ENCODE assay signal across 15 cellular contexts in genomic region chr9:106622148-106622547, GRCh38.
DNase-seq lines count a peak whose midpoint lies in the region; ATAC-seq and TF ChIP-seq lines count a peak whose summit lies in the region.
"Had no signal": no experiment of that assay in that cellular context is flagged by ENCODE, and none has a peak within 500 bp of the region (broad histone marks: within the 10 kb centered on the region; RNA-seq: fewer than 3 reads in every experiment).

No MANE protein-coding gene starts in this region.

- POLR2A ChIA-PET in PC-9 (lab: Charles Lee; ENCODE audit: unreplicated experiment), result interaction anchor here (0.7 kb wide), 1 partner anchor 692 kb away, joined by 3 read pairs; no protein-coding TSS in a partner anchor

- H3K4me2 ChIP-seq in trophoblast cell (ENCODE audit: low read length), result no peak overlapping the region
- no peak overlapping the region for H3K4me2 ChIP-seq in PC-9

- H2AK5ac ChIP-seq in trophoblast cell (ENCODE audit: low read length), result no peak overlapping the region

- H3F3A ChIP-seq in PC-9 (ENCODE audit: insufficient read depth, low read depth), result no peaks in the 10 kb centered on the region

- no peak overlapping the region for H3K14ac ChIP-seq in trophoblast cell (ENCODE audit: low read length)

- CTCF ChIA-PET in PC-9 (lab: Charles Lee), result no interaction called here

- TF ChIP-seq CTCF in brain (conservative IDR thresholded peaks at IDR 0.05) (no peak), PC-9 (conservative IDR thresholded peaks at IDR 0.05) (no peak)

- no peak overlapping the region for H3K18ac ChIP-seq in trophoblast cell (ENCODE audit: low read length)

- H2BK120ac ChIP-seq in trophoblast cell (ENCODE audit: insufficient read depth, low read length, poor library complexity), result no peak overlapping the region

- no peaks in the 10 kb centered on the region for H3K9me3 ChIP-seq in trophoblast cell (ENCODE audit: insufficient read depth, low read depth, low read length)
- no peaks in the 10 kb centered on the region for H3K9me3 ChIP-seq in PC-9 (ENCODE audit: insufficient read depth, low read depth)

- H2AFZ ChIP-seq in trophoblast cell (ENCODE audit: insufficient read depth, low read length, poor library complexity) (no peak overlapping the region), PC-9 (no peak overlapping the region)
- H2AFZ ChIP-seq: parathyroid adenoma had no signal

- H3K4me3 Mint-ChIP-seq in brain, result peak overlapping the region in 3 of 5 experiments; percentile 68 to 81 (median 75)
- H3K4me3 Mint-ChIP-seq: activated B cell treated with CpG ODN at 0.5 μM for 24 hours, mesothelial cell of epicardium had no signal

- peak overlapping the region; percentile 44 for H2BK5ac ChIP-seq in trophoblast cell (ENCODE audit: low read depth, low read length, poor library complexity)

- peaks cover 10% of the 10 kb centered on the region for H3K79me1 ChIP-seq in trophoblast cell (ENCODE audit: low read length)

- H3K4ac ChIP-seq in trophoblast cell (ENCODE audit: low read depth, low read length), result no peak overlapping the region

- peaks cover 10 to 11% of the 10 kb centered on the region in 2 experiments for H3K4me1 ChIP-seq in trophoblast cell (ENCODE audit: control insufficient read depth in 1 of 2, insufficient read depth in 2 of 2, low read length in 2 of 2)
- H3K4me1 ChIP-seq in PC-9 (replicated peaks; ENCODE audit: insufficient read depth), result no peaks in the 10 kb centered on the region
- H3K4me1 ChIP-seq: parathyroid adenoma had no signal

- H3K27ac ChIP-seq in trophoblast cell (ENCODE audit: low read depth, low read length) (no peak overlapping the region), PC-9 (no peak overlapping the region)
- H3K27ac ChIP-seq: parathyroid adenoma had no signal

- DNase-seq in NCI-H1105 treated with DMSO at 0.1 percent for 48 hours (lab: John Stamatoyannopoulos, UW), result peak; percentile 82
- DNase-seq in NCI-H446 (lab: John Stamatoyannopoulos, UW), result peak; percentile 44 to 84
- no peak for DNase-seq in trophoblast cell
- DNase-seq in PC-9, result no peak
- no peak for DNase-seq in HuH-7 (ENCODE audit: low spot score)
- no peak for DNase-seq in mucosa of gallbladder (ENCODE audit: low spot score)
- DNase-seq: activated B cell treated with CpG ODN at 0.5 μM for 24 hours; activated effector memory CD4-positive, alpha-beta T cell treated with Interleukin-2 at 50 U/mL for 16 hours; IMR-90; kidney glomerular epithelial cell; MV-4-11 had no signal

- H3K4me1 Mint-ChIP-seq in brain, result peaks cover 48% of the 10 kb centered on the region
- H3K4me1 Mint-ChIP-seq: activated B cell treated with CpG ODN at 0.5 μM for 24 hours had no signal

- ATAC-seq in HG02623 (IDR thresholded peaks at IDR 0.05; ENCODE audit: unreplicated experiment), result no peak

- peaks cover 2% of the 10 kb centered on the region for H3K79me2 ChIP-seq in trophoblast cell (ENCODE audit: control insufficient read depth, insufficient read depth, low read length, poor library complexity)
- no peaks in the 10 kb centered on the region for H3K79me2 ChIP-seq in PC-9 (ENCODE audit: low read depth)
- H3K79me2 ChIP-seq: parathyroid adenoma had no signal

- no peaks in the 10 kb centered on the region for H3K36me3 Mint-ChIP-seq in brain
- H3K36me3 Mint-ChIP-seq: mesothelial cell of epicardium had no signal

- no TSS peak for BruUV-seq in PC-9 (replicated peaks; lab: Mats Ljungman, UMichigan)

- H4K91ac ChIP-seq in trophoblast cell (ENCODE audit: low read depth, low read length), result no peak overlapping the region

- peak overlapping the region; percentile 79 to 98 (median 94) for H3K27ac Mint-ChIP-seq in brain
- H3K27ac Mint-ChIP-seq: activated B cell treated with CpG ODN at 0.5 μM for 24 hours had no signal

- no peaks in the 10 kb centered on the region for H3K27me3 Mint-ChIP-seq in brain
- H3K27me3 Mint-ChIP-seq: activated B cell treated with CpG ODN at 0.5 μM for 24 hours had no signal

- H3K9ac ChIP-seq in trophoblast cell (ENCODE audit: low read length), result no peak overlapping the region
- H3K9ac ChIP-seq: parathyroid adenoma had no signal

- H3K9me3 Mint-ChIP-seq in brain, result peaks cover 0 to 2% (median 0%) of the 10 kb centered on the region in 5 experiments
- H3K9me3 Mint-ChIP-seq: activated B cell treated with CpG ODN at 0.5 μM for 24 hours, mesothelial cell of epicardium had no signal

- no CpG with 5 or more reads among the region's 11 CpGs for WGBS in trophoblast cell (ENCODE audit: extremely low coverage, insufficient coverage, insufficient read length)

- no peak overlapping the region for H4K12ac ChIP-seq in trophoblast cell (ENCODE audit: low read depth, low read length)

- no peaks in the 10 kb centered on the region for H3K9me2 ChIP-seq in PC-9 (ENCODE audit: insufficient read depth)

- H2BK12ac ChIP-seq in trophoblast cell (ENCODE audit: low read length), result peak overlapping the region; percentile 75

- no peak overlapping the region for H3K4me3 ChIP-seq in trophoblast cell (ENCODE audit: low read depth, low read length)
- H3K4me3 ChIP-seq in PC-9, result no peak overlapping the region

- H3K23ac ChIP-seq in trophoblast cell (ENCODE audit: low read length), result no peak overlapping the region

- intact Hi-C loops in PC-9 (cut with micrococcal nuclease; ENCODE audit: unreplicated experiment), result no loop called here

- H4K8ac ChIP-seq in trophoblast cell (ENCODE audit: low read depth, low read length), result peak overlapping the region; percentile 53

- H4K20me1 ChIP-seq in PC-9 (ENCODE audit: insufficient read depth), result no peaks in the 10 kb centered on the region

- H3K36me3 ChIP-seq in trophoblast cell (ENCODE audit: control insufficient read depth in 1 of 2, insufficient read depth in 2 of 2, low read length in 2 of 2) (no peaks in the 10 kb centered on the region), PC-9 (ENCODE audit: low read depth) (no peaks in the 10 kb centered on the region)

- H3K27me3 ChIP-seq in trophoblast cell (ENCODE audit: insufficient read depth, low read length) (no peaks in the 10 kb centered on the region), PC-9 (ENCODE audit: insufficient read depth, low read depth) (no peaks in the 10 kb centered on the region)

Comparison
In these comparisons a context has a peak if more than half of its experiments do, and no peak if none do; other contexts are left out.
1. DNase-seq: peak in NCI-H1105 treated with DMSO at 0.1 percent for 48 hours (single experiment) and NCI-H446 (2 of 2); none in trophoblast cell (0 of 2), PC-9 (0 of 2), HuH-7 (single experiment) and mucosa of gallbladder (single experiment).